ENCODE assay signal across 1 cellular context in genomic region chr19:50451223-50451534, GRCh38.
TF ChIP-seq lines count a peak whose summit lies in the region.

No MANE protein-coding gene starts in this region.

TF ChIP-seq in SK-N-SH treated with all-trans-retinoic acid at 6 μM for 48 hours, 23 proteins besides CTCF, POLR2A, EP300 and RAD21 (continued from another document):
- TF ChIP-seq CREB5 (CRISPR knock-in tag; IDR thresholded peaks at IDR 0.05; ENCODE audit: low read depth) (no peak), ZC3H10 (CRISPR knock-in tag; IDR thresholded peaks at IDR 0.05) (no peak), GLIS3 (CRISPR knock-in tag; IDR thresholded peaks at IDR 0.05) (no peak), ZNF70 (CRISPR knock-in tag; IDR thresholded peaks at IDR 0.05) (no peak), RARB (CRISPR knock-in tag; IDR thresholded peaks at IDR 0.05) (no peak), TCF4 (CRISPR knock-in tag; IDR thresholded peaks at IDR 0.05; ENCODE audit: borderline replicate concordance) (no peak), CSRNP3 (CRISPR knock-in tag; IDR thresholded peaks at IDR 0.05) (no peak), BACH2 (CRISPR knock-in tag; IDR thresholded peaks at IDR 0.05; ENCODE audit: borderline replicate concordance) (no peak), PATZ1 (CRISPR knock-in tag; IDR thresholded peaks at IDR 0.05; ENCODE audit: borderline replicate concordance) (no peak)
